In genomic region chr3:132382688-132383194, GRCh38 we compare ENCODE assay signal across 2 cellular contexts.
TF ChIP-seq lines count a peak whose summit lies in the region.

No MANE protein-coding gene starts in this region.

TF ChIP-seq in HepG2, 621 proteins besides CTCF, POLR2A, EP300 and RAD21 (continues in another document):
- TF ChIP-seq ZNF292 (CRISPR knock-in tag; IDR thresholded peaks at IDR 0.05; ENCODE audit: borderline replicate concordance, low read depth) (peak; percentile 40; the same call in 1 of the 2 replicates), ZNF510 (CRISPR knock-in tag; IDR thresholded peaks at IDR 0.05; ENCODE audit: low read depth) (no peak), ZNF639 (CRISPR knock-in tag; conservative IDR thresholded peaks at IDR 0.05) (no peak), AGO1 (IDR thresholded peaks at IDR 0.05; ENCODE audit: low read depth, low read length, poor library complexity, severe bottlenecking) (no peak), ZNF687 (CRISPR knock-in tag; IDR thresholded peaks at IDR 0.05) (no peak), NFYB (CRISPR knock-in tag; IDR thresholded peaks at IDR 0.05) (peak; percentile 68), CC2D1A (CRISPR knock-in tag; IDR thresholded peaks at IDR 0.05) (no peak), HNF4A (CRISPR knock-in tag; IDR thresholded peaks at IDR 0.05) (peak; percentile 90), NFYC (CRISPR knock-in tag; IDR thresholded peaks at IDR 0.05) (peak; percentile 66), ZFX (CRISPR knock-in tag; IDR thresholded peaks at IDR 0.05; ENCODE audit: low read depth) (no peak), ZNF703 (CRISPR knock-in tag; IDR thresholded peaks at IDR 0.05; ENCODE audit: borderline replicate concordance) (no peak), ZFP91 (CRISPR knock-in tag; IDR thresholded peaks at IDR 0.05; ENCODE audit: borderline replicate concordance) (peak; percentile 42; the same call in 1 of the 2 replicates), ZNF12 (CRISPR knock-in tag; IDR thresholded peaks at IDR 0.05) (0 out of 2 replicates have a peak, but pooled peaks have one; percentile 15), ZNF644 (CRISPR knock-in tag; IDR thresholded peaks at IDR 0.05; ENCODE audit: low read depth) (peak; percentile 73; the same call in 1 of the 2 replicates), HNF4G (IDR thresholded peaks at IDR 0.05; ENCODE audit: borderline replicate concordance, low read depth, low read length) (no peak), HNF4G (CRISPR knock-in tag; IDR thresholded peaks at IDR 0.05; ENCODE audit: borderline replicate concordance, low read depth) (0 out of 2 replicates have a peak, but pooled peaks have one; percentile 37), ZMYM4 (CRISPR knock-in tag; IDR thresholded peaks at IDR 0.05) (0 out of 2 replicates have a peak, but pooled peaks have one; percentile 31)
- TF ChIP-seq, protein P1, sequence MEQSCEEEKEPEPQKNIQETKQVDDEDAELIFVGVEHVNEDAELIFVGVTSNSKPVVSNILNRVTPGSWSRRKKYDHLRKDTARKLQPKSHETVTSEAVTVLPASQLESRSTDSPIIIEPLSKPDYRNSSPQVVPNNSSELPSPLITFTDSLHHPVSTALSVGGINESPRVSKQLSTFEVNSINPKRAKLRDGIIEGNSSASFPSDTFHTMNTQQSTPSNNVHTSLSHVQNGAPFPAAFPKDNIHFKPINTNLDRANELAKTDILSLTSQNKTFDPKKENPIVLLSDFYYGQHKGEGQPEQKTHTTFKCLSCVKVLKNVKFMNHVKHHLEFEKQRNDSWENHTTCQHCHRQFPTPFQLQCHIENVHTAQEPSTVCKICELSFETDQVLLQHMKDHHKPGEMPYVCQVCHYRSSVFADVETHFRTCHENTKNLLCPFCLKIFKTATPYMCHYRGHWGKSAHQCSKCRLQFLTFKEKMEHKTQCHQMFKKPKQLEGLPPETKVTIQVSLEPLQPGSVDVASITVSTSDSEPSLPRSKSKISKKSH (CRISPR knock-in tag; IDR thresholded peaks at IDR 0.05; ENCODE audit: borderline replicate concordance): no peak

TF ChIP-seq in WTC11, 78 proteins besides CTCF, POLR2A, EP300 and RAD21 (continues in another document):
- TF ChIP-seq ZNF671 (CRISPR knock-in tag; IDR thresholded peaks at IDR 0.05) (no peak), ELF4 (CRISPR knock-in tag; IDR thresholded peaks at IDR 0.05; ENCODE audit: low read depth) (no peak), SP1 (CRISPR knock-in tag; conservative IDR thresholded peaks at IDR 0.05) (0 out of 2 replicates have a peak, but pooled peaks have one; percentile 11), NFYB (CRISPR knock-in tag; conservative IDR thresholded peaks at IDR 0.05; ENCODE audit: low read depth) (peak; percentile 37; the same call in 1 of the 2 replicates), OVOL2 (CRISPR knock-in tag; IDR thresholded peaks at IDR 0.05; ENCODE audit: borderline replicate concordance) (no peak), ETV6 (CRISPR knock-in tag; IDR thresholded peaks at IDR 0.05) (0 out of 2 replicates have a peak, but pooled peaks have one; percentile 10), ZNF532 (CRISPR knock-in tag; IDR thresholded peaks at IDR 0.05; ENCODE audit: borderline replicate concordance) (peak; percentile 70; the same call in 1 of the 2 replicates), FOXP4 (CRISPR knock-in tag; IDR thresholded peaks at IDR 0.05) (0 out of 2 replicates have a peak, but pooled peaks have one; percentile 15), NFE2L1 (CRISPR knock-in tag; IDR thresholded peaks at IDR 0.05) (no peak), KAT7 (CRISPR knock-in tag; IDR thresholded peaks at IDR 0.05; ENCODE audit: borderline replicate concordance) (no peak), FOXK1 (CRISPR knock-in tag; IDR thresholded peaks at IDR 0.05) (no peak), ATF2 (CRISPR knock-in tag; IDR thresholded peaks at IDR 0.05; ENCODE audit: borderline replicate concordance, low read depth) (no peak), NR2C2 (CRISPR knock-in tag; IDR thresholded peaks at IDR 0.05) (no peak), ZNF423 (CRISPR knock-in tag; IDR thresholded peaks at IDR 0.05) (peak; percentile 56)
- TF ChIP-seq, protein P2, sequence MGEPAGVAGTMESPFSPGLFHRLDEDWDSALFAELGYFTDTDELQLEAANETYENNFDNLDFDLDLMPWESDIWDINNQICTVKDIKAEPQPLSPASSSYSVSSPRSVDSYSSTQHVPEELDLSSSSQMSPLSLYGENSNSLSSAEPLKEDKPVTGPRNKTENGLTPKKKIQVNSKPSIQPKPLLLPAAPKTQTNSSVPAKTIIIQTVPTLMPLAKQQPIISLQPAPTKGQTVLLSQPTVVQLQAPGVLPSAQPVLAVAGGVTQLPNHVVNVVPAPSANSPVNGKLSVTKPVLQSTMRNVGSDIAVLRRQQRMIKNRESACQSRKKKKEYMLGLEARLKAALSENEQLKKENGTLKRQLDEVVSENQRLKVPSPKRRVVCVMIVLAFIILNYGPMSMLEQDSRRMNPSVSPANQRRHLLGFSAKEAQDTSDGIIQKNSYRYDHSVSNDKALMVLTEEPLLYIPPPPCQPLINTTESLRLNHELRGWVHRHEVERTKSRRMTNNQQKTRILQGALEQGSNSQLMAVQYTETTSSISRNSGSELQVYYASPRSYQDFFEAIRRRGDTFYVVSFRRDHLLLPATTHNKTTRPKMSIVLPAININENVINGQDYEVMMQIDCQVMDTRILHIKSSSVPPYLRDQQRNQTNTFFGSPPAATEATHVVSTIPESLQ (CRISPR knock-in tag; IDR thresholded peaks at IDR 0.05): no peak
- TF ChIP-seq, protein P3, sequence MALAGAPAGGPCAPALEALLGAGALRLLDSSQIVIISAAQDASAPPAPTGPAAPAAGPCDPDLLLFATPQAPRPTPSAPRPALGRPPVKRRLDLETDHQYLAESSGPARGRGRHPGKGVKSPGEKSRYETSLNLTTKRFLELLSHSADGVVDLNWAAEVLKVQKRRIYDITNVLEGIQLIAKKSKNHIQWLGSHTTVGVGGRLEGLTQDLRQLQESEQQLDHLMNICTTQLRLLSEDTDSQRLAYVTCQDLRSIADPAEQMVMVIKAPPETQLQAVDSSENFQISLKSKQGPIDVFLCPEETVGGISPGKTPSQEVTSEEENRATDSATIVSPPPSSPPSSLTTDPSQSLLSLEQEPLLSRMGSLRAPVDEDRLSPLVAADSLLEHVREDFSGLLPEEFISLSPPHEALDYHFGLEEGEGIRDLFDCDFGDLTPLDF (CRISPR knock-in tag; IDR thresholded peaks at IDR 0.05): peak; percentile 64; the same call in 1 of the 2 replicates
- TF ChIP-seq, protein P4, sequence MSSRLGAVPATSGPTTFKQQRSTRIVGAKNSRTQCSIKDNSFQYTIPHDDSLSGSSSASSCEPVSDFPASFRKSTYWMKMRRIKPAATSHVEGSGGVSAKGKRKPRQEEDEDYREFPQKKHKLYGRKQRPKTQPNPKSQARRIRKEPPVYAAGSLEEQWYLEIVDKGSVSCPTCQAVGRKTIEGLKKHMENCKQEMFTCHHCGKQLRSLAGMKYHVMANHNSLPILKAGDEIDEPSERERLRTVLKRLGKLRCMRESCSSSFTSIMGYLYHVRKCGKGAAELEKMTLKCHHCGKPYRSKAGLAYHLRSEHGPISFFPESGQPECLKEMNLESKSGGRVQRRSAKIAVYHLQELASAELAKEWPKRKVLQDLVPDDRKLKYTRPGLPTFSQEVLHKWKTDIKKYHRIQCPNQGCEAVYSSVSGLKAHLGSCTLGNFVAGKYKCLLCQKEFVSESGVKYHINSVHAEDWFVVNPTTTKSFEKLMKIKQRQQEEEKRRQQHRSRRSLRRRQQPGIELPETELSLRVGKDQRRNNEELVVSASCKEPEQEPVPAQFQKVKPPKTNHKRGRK (CRISPR knock-in tag; IDR thresholded peaks at IDR 0.05; ENCODE audit: borderline replicate concordance): no peak
- TF ChIP-seq, protein P5, sequence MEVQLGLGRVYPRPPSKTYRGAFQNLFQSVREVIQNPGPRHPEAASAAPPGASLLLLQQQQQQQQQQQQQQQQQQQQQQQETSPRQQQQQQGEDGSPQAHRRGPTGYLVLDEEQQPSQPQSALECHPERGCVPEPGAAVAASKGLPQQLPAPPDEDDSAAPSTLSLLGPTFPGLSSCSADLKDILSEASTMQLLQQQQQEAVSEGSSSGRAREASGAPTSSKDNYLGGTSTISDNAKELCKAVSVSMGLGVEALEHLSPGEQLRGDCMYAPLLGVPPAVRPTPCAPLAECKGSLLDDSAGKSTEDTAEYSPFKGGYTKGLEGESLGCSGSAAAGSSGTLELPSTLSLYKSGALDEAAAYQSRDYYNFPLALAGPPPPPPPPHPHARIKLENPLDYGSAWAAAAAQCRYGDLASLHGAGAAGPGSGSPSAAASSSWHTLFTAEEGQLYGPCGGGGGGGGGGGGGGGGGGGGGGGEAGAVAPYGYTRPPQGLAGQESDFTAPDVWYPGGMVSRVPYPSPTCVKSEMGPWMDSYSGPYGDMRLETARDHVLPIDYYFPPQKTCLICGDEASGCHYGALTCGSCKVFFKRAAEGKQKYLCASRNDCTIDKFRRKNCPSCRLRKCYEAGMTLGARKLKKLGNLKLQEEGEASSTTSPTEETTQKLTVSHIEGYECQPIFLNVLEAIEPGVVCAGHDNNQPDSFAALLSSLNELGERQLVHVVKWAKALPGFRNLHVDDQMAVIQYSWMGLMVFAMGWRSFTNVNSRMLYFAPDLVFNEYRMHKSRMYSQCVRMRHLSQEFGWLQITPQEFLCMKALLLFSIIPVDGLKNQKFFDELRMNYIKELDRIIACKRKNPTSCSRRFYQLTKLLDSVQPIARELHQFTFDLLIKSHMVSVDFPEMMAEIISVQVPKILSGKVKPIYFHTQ (CRISPR knock-in tag; IDR thresholded peaks at IDR 0.05): no peak
- TF ChIP-seq, protein P6, sequence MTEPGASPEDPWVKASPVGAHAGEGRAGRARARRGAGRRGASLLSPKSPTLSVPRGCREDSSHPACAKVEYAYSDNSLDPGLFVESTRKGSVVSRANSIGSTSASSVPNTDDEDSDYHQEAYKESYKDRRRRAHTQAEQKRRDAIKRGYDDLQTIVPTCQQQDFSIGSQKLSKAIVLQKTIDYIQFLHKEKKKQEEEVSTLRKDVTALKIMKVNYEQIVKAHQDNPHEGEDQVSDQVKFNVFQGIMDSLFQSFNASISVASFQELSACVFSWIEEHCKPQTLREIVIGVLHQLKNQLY (CRISPR knock-in tag; IDR thresholded peaks at IDR 0.05): 0 out of 2 replicates have a peak, but pooled peaks have one; percentile 42
- TF ChIP-seq, protein P7, sequence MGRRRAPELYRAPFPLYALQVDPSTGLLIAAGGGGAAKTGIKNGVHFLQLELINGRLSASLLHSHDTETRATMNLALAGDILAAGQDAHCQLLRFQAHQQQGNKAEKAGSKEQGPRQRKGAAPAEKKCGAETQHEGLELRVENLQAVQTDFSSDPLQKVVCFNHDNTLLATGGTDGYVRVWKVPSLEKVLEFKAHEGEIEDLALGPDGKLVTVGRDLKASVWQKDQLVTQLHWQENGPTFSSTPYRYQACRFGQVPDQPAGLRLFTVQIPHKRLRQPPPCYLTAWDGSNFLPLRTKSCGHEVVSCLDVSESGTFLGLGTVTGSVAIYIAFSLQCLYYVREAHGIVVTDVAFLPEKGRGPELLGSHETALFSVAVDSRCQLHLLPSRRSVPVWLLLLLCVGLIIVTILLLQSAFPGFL (CRISPR knock-in tag; IDR thresholded peaks at IDR 0.05; ENCODE audit: borderline replicate concordance): no peak
